ENCODE assay signal across 8 cellular contexts in the genomic region with DNA sequence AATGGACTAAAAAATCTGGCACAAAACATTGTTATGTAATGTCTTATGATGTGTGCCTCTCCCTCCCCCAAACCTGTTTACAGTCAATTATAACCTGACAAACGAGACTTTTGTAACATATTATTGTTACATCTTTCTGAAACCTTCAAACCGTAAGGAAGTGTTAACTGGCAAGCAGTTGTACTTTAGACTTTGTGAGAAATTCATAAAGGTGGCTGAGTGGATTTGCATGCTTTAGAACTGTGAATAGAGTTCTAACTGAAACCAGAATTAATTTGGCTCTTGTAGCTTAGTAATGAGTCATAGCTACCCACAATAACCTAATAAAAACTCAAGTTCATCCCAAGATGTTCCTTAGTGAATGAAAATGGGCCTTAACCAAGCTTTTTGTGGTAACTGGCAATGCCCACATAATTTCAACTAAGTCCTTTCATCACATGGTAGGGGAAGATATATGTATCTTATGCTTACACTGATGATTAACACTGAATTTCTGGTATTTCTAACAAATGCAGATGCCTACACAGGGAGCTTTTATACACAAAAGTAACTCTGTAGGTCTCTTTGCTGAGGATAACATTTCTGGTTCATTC. TPM values are rescaled to one million over a fixed set of nuclear protein-coding genes. Genes with fewer than 3 reads are reported as not detected.
A peak's percentile ranks its signal among the peaks of the same experiment; 100 is the strongest.
DNase-seq lines count a peak whose midpoint lies in the region; ATAC-seq, FAIRE-seq and TF ChIP-seq lines count a peak whose summit lies in the region.

No MANE protein-coding gene starts in this region.

- H3K4me1 ChIP-seq in pancreas, result peaks cover 0 to 5% (median 0%) of the 10 kb centered on the region in 3 donors

- no peak overlapping the region for H3K27ac ChIP-seq in pancreas

- H3K27me3 Mint-ChIP-seq in activated T-cell treated with anti-CD3 and anti-CD28 coated beads, Interleukin-2, amount 50 U/mL, for 4 hours (ENCODE audit: low read depth), result no peaks in the 10 kb centered on the region
- H3K27me3 Mint-ChIP-seq in activated naive CD8-positive, alpha-beta T cell, result no peaks in the 10 kb centered on the region

- peaks cover 31% of the 10 kb centered on the region for H3K4me1 Mint-ChIP-seq in activated T-cell treated with anti-CD3 and anti-CD28 coated beads, Interleukin-2, amount 50 U/mL, for 4 hours (ENCODE audit: low read depth)
- peaks cover 35% of the 10 kb centered on the region for H3K4me1 Mint-ChIP-seq in activated naive CD8-positive, alpha-beta T cell (ENCODE audit: low read depth)

- peaks cover 39% of the 10 kb centered on the region for H3K36me3 Mint-ChIP-seq in activated T-cell treated with anti-CD3 and anti-CD28 coated beads, Interleukin-2, amount 50 U/mL, for 4 hours (ENCODE audit: insufficient read depth)
- peaks cover 16% of the 10 kb centered on the region for H3K36me3 Mint-ChIP-seq in activated naive CD8-positive, alpha-beta T cell

- no peaks in the 10 kb centered on the region for H3K9me3 ChIP-seq in pancreas

- no peak for TF ChIP-seq CTCF in pancreas (IDR thresholded peaks at IDR 0.05)

- intact Hi-C loops in pancreas (cut with DNase I), result no loop called here

- peak; percentile 91 for FAIRE-seq in pancreas (lab: Jason Lieb, UNC)

- no peaks in the 10 kb centered on the region for H3K27me3 ChIP-seq in pancreas

- no peak overlapping the region for H3K4me3 Mint-ChIP-seq in activated T-cell treated with anti-CD3 and anti-CD28 coated beads, Interleukin-2, amount 50 U/mL, for 4 hours
- peak overlapping the region; percentile 51 for H3K4me3 Mint-ChIP-seq in activated naive CD8-positive, alpha-beta T cell

- H3K9me3 Mint-ChIP-seq in activated T-cell treated with anti-CD3 and anti-CD28 coated beads, Interleukin-2, amount 50 U/mL, for 4 hours, result no peaks in the 10 kb centered on the region
- no peaks in the 10 kb centered on the region for H3K9me3 Mint-ChIP-seq in activated naive CD8-positive, alpha-beta T cell (ENCODE audit: low read depth)

- ATAC-seq in activated T-cell treated with anti-CD3 and anti-CD28 coated beads, Interleukin-2, amount 50 U/mL, for 4 hours, result peak; percentile 85 to 90
- ATAC-seq in HG02970 (IDR thresholded peaks at IDR 0.05; ENCODE audit: low FRiP score, unreplicated experiment) (peak; percentile 83), pancreas (peak in 2 of 4 donors; percentile 24 to 55)

- WGBS in pancreas, 2 donors, result 29 to 33% methylated on average over 2 of the region's 2 CpGs

- H3K4me3 ChIP-seq in pancreas, result no peak overlapping the region

- peak overlapping the region; percentile 82 for H3K27ac Mint-ChIP-seq in activated naive CD8-positive, alpha-beta T cell

- no peak for DNase-seq in activated T-cell treated with anti-CD3 and anti-CD28 coated beads, Interleukin-2, amount 50 U/mL, for 4 hours
- DNase-seq in activated T-cell treated with anti-CD3 and anti-CD28 coated beads, Interleukin-2, amount 50 U/mL, for 1 hour, result no peak
- no peak for DNase-seq in pancreas
- DNase-seq in NCI-H524 (lab: John Stamatoyannopoulos, UW), result no peak
- no peak for DNase-seq in NCI-H1417 (lab: John Stamatoyannopoulos, UW)
- DNase-seq in NCI-H82 treated with DMSO at 0.1 percent for 48 hours (lab: John Stamatoyannopoulos, UW; ENCODE audit: unreplicated experiment), result no peak

- peaks cover 0 to 12% (median 6%) of the 10 kb centered on the region in 3 donors for H3K36me3 ChIP-seq in pancreas

RNA-seq across cellular contexts. Expression of a gene that starts 29.7 kb away (rescaled TPM):
- under 1 TPM; 0.34 to 0.73 (median 0.51) TPM for total RNA-seq in activated T-cell treated with anti-CD3 and anti-CD28 coated beads, Interleukin-2, amount 50 U/mL, for 4 hours
- total RNA-seq in pancreas, result under 1 TPM; 0.16 to 0.28 (median 0.22) TPM
- polyA plus RNA-seq in pancreas, result under 1 TPM in 1 of 2 donors, not detected in 1; 0.26 TPM

RNA-seq across cellular contexts. Expression of a gene that starts 29.9 kb away (rescaled TPM):
- total RNA-seq in activated T-cell treated with anti-CD3 and anti-CD28 coated beads, Interleukin-2, amount 50 U/mL, for 4 hours, result 10 to 100 TPM; 70.7 to 78.4 (median 76.1) TPM
- 10 to 100 TPM; 29.1 to 49.3 (median 36.5) TPM for total RNA-seq in pancreas
- 100 to 1,000 TPM in 1 of 2 donors, 10 to 100 TPM in 1; 66.8 to 120 TPM for polyA plus RNA-seq in pancreas

RNA-seq across cellular contexts. Expression of a gene that starts 51.3 kb away (rescaled TPM):
- total RNA-seq in activated T-cell treated with anti-CD3 and anti-CD28 coated beads, Interleukin-2, amount 50 U/mL, for 4 hours, result 10 to 100 TPM; 74.2 to 76.4 (median 74.4) TPM
- 1 to 10 TPM; 4.6 to 9.0 (median 6.2) TPM for total RNA-seq in pancreas
- polyA plus RNA-seq in pancreas, result 1 to 10 TPM; 2.2 to 5.8 TPM

Comparison
In these comparisons a context has a peak if more than half of its experiments do, and no peak if none do; other contexts are left out.
1. RNA of a gene that starts 51.3 kb away (total RNA-seq): 74.2 to 76.4 TPM in activated T-cell treated with anti-CD3 and anti-CD28 coated beads, Interleukin-2, amount 50 U/mL, for 4 hours; 4.6 to 9.0 TPM in pancreas; every median in the first group is over 4 times any median in the second.